In the genomic region with DNA sequence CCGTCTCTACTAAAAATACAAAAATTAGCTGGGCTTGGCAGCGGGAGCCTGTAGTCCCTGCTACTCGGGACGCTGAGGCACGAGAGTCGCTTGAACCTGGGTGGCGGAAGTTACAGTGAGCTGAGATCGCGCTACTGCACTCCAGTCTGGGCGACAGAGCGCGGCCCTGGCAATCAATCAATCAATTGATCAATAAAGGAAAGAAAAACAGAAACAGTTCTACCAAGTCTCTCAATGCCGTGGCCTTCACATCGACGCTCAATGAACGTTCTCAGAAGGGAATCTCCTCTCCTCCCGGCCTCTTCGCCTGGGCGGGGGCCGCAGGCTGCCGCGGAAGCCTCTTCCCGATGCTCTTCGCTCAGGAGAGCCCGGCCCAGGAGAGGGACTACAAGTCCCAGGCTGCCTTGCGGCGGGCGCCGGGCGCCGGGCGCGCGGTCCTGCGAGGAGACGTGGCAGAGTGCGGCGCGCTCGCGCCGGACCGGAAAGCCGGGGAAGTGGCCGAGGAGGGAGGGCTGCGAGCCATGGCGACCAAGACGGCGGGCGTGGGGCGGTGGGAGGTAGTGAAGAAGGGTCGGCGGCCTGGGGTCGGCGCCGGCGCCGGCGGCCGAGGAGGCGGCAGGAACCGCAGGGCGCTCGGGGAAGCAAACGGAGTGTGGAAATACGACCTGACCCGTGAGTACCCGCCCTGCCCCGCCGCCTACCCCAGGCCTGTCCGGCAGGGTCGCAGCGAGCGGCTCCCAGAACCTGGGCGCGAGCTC, we compare ENCODE assay signal across 1 cellular context.
TF ChIP-seq lines count a peak whose summit lies in the region.

A gene with protein sequence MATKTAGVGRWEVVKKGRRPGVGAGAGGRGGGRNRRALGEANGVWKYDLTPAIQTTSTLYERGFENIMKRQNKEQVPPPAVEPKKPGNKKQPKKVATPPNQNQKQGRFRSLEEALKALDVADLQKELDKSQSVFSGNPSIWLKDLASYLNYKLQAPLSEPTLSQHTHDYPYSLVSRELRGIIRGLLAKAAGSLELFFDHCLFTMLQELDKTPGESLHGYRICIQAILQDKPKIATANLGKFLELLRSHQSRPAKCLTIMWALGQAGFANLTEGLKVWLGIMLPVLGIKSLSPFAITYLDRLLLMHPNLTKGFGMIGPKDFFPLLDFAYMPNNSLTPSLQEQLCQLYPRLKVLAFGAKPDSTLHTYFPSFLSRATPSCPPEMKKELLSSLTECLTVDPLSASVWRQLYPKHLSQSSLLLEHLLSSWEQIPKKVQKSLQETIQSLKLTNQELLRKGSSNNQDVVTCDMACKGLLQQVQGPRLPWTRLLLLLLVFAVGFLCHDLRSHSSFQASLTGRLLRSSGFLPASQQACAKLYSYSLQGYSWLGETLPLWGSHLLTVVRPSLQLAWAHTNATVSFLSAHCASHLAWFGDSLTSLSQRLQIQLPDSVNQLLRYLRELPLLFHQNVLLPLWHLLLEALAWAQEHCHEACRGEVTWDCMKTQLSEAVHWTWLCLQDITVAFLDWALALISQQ (plus strand): TSS at position 471 of the 758 bp plus-strand sequence. CDS start 51 bp downstream, at position 522.

TF ChIP-seq in HepG2, 621 proteins besides CTCF, POLR2A, EP300 and RAD21 (continued from another document and continues in another):
- TF ChIP-seq, protein P1, sequence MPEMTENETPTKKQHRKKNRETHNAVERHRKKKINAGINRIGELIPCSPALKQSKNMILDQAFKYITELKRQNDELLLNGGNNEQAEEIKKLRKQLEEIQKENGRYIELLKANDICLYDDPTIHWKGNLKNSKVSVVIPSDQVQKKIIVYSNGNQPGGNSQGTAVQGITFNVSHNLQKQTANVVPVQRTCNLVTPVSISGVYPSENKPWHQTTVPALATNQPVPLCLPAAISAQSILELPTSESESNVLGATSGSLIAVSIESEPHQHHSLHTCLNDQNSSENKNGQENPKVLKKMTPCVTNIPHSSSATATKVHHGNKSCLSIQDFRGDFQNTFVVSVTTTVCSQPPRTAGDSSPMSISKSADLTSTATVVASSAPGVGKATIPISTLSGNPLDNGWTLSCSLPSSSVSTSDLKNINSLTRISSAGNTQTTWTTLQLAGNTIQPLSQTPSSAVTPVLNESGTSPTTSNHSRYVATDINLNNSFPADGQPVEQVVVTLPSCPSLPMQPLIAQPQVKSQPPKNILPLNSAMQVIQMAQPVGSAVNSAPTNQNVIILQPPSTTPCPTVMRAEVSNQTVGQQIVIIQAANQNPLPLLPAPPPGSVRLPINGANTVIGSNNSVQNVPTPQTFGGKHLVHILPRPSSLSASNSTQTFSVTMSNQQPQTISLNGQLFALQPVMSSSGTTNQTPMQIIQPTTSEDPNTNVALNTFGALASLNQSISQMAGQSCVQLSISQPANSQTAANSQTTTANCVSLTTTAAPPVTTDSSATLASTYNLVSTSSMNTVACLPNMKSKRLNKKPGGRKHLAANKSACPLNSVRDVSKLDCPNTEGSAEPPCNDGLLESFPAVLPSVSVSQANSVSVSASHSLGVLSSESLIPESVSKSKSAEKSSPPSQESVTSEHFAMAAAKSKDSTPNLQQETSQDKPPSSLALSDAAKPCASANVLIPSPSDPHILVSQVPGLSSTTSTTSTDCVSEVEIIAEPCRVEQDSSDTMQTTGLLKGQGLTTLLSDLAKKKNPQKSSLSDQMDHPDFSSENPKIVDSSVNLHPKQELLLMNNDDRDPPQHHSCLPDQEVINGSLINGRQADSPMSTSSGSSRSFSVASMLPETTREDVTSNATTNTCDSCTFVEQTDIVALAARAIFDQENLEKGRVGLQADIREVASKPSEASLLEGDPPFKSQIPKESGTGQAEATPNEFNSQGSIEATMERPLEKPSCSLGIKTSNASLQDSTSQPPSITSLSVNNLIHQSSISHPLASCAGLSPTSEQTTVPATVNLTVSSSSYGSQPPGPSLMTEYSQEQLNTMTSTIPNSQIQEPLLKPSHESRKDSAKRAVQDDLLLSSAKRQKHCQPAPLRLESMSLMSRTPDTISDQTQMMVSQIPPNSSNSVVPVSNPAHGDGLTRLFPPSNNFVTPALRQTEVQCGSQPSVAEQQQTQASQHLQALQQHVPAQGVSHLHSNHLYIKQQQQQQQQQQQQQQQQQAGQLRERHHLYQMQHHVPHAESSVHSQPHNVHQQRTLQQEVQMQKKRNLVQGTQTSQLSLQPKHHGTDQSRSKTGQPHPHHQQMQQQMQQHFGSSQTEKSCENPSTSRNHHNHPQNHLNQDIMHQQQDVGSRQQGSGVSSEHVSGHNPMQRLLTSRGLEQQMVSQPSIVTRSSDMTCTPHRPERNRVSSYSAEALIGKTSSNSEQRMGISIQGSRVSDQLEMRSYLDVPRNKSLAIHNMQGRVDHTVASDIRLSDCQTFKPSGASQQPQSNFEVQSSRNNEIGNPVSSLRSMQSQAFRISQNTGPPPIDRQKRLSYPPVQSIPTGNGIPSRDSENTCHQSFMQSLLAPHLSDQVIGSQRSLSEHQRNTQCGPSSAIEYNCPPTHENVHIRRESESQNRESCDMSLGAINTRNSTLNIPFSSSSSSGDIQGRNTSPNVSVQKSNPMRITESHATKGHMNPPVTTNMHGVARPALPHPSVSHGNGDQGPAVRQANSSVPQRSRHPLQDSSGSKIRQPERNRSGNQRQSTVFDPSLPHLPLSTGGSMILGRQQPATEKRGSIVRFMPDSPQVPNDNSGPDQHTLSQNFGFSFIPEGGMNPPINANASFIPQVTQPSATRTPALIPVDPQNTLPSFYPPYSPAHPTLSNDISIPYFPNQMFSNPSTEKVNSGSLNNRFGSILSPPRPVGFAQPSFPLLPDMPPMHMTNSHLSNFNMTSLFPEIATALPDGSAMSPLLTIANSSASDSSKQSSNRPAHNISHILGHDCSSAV (CRISPR knock-in tag; IDR thresholded peaks at IDR 0.05; ENCODE audit: borderline replicate concordance) = no peak
- TF ChIP-seq, protein P2, sequence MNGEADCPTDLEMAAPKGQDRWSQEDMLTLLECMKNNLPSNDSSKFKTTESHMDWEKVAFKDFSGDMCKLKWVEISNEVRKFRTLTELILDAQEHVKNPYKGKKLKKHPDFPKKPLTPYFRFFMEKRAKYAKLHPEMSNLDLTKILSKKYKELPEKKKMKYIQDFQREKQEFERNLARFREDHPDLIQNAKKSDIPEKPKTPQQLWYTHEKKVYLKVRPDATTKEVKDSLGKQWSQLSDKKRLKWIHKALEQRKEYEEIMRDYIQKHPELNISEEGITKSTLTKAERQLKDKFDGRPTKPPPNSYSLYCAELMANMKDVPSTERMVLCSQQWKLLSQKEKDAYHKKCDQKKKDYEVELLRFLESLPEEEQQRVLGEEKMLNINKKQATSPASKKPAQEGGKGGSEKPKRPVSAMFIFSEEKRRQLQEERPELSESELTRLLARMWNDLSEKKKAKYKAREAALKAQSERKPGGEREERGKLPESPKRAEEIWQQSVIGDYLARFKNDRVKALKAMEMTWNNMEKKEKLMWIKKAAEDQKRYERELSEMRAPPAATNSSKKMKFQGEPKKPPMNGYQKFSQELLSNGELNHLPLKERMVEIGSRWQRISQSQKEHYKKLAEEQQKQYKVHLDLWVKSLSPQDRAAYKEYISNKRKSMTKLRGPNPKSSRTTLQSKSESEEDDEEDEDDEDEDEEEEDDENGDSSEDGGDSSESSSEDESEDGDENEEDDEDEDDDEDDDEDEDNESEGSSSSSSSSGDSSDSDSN (CRISPR knock-in tag; IDR thresholded peaks at IDR 0.05) = peak; percentile 82
- peak; percentile 88; the same call in 1 of the 2 replicates for TF ChIP-seq ZSCAN20 (CRISPR knock-in tag; IDR thresholded peaks at IDR 0.05; ENCODE audit: borderline replicate concordance)
- TF ChIP-seq, protein P3, sequence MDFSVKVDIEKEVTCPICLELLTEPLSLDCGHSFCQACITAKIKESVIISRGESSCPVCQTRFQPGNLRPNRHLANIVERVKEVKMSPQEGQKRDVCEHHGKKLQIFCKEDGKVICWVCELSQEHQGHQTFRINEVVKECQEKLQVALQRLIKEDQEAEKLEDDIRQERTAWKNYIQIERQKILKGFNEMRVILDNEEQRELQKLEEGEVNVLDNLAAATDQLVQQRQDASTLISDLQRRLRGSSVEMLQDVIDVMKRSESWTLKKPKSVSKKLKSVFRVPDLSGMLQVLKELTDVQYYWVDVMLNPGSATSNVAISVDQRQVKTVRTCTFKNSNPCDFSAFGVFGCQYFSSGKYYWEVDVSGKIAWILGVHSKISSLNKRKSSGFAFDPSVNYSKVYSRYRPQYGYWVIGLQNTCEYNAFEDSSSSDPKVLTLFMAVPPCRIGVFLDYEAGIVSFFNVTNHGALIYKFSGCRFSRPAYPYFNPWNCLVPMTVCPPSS (IDR thresholded peaks at IDR 0.05) = no peak
- TF ChIP-seq SOX6 (IDR thresholded peaks at IDR 0.05) = no peak
- peak; percentile 48; the same call in 1 of the 2 replicates for TF ChIP-seq SOX6 (CRISPR knock-in tag; IDR thresholded peaks at IDR 0.05)
- TF ChIP-seq, protein P4, sequence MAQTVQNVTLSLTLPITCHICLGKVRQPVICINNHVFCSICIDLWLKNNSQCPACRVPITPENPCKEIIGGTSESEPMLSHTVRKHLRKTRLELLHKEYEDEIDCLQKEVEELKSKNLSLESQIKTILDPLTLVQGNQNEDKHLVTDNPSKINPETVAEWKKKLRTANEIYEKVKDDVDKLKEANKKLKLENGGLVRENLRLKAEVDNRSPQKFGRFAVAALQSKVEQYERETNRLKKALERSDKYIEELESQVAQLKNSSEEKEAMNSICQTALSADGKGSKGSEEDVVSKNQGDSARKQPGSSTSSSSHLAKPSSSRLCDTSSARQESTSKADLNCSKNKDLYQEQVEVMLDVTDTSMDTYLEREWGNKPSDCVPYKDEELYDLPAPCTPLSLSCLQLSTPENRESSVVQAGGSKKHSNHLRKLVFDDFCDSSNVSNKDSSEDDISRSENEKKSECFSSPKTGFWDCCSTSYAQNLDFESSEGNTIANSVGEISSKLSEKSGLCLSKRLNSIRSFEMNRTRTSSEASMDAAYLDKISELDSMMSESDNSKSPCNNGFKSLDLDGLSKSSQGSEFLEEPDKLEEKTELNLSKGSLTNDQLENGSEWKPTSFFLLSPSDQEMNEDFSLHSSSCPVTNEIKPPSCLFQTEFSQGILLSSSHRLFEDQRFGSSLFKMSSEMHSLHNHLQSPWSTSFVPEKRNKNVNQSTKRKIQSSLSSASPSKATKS (CRISPR knock-in tag; IDR thresholded peaks at IDR 0.05) = peak; percentile 43; the same call in 1 of the 2 replicates
- TF ChIP-seq SETDB1 (CRISPR knock-in tag; IDR thresholded peaks at IDR 0.05; ENCODE audit: borderline replicate concordance) = no peak
- TF ChIP-seq PLRG1 (conservative IDR thresholded peaks at IDR 0.05) = no peak
- no peak; the same call in 1 of the 2 replicates for TF ChIP-seq CCDC6 (CRISPR knock-in tag; IDR thresholded peaks at IDR 0.05)
- peak; percentile 81; the same call in 1 of the 2 replicates for TF ChIP-seq ZNF788 (CRISPR knock-in tag; IDR thresholded peaks at IDR 0.05; ENCODE audit: borderline replicate concordance)
- TF ChIP-seq MED8 (CRISPR knock-in tag; IDR thresholded peaks at IDR 0.05; ENCODE audit: insufficient replicate concordance) = no peak
- TF ChIP-seq, protein P5, sequence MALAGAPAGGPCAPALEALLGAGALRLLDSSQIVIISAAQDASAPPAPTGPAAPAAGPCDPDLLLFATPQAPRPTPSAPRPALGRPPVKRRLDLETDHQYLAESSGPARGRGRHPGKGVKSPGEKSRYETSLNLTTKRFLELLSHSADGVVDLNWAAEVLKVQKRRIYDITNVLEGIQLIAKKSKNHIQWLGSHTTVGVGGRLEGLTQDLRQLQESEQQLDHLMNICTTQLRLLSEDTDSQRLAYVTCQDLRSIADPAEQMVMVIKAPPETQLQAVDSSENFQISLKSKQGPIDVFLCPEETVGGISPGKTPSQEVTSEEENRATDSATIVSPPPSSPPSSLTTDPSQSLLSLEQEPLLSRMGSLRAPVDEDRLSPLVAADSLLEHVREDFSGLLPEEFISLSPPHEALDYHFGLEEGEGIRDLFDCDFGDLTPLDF (CRISPR knock-in tag; IDR thresholded peaks at IDR 0.05) = peak; percentile 96
- no peak for TF ChIP-seq ZNF382 (CRISPR knock-in tag; IDR thresholded peaks at IDR 0.05; ENCODE audit: borderline replicate concordance)
- no peak for TF ChIP-seq PTBP1 (IDR thresholded peaks at IDR 0.05; ENCODE audit: low read depth, low read length, poor library complexity, severe bottlenecking)
- TF ChIP-seq, protein P6, sequence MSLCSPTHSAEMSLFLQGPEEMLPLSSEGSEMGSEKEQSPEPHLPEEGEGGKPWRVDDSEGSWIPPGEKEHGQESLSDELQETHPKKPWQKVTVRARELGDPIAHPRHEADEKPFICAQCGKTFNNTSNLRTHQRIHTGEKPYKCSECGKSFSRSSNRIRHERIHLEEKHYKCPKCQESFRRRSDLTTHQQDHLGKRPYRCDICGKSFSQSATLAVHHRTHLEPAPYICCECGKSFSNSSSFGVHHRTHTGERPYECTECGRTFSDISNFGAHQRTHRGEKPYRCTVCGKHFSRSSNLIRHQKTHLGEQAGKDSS (CRISPR knock-in tag; IDR thresholded peaks at IDR 0.05; ENCODE audit: borderline replicate concordance, low read depth) = peak; percentile 60; the same call in 1 of the 2 replicates
- TF ChIP-seq, protein P7, sequence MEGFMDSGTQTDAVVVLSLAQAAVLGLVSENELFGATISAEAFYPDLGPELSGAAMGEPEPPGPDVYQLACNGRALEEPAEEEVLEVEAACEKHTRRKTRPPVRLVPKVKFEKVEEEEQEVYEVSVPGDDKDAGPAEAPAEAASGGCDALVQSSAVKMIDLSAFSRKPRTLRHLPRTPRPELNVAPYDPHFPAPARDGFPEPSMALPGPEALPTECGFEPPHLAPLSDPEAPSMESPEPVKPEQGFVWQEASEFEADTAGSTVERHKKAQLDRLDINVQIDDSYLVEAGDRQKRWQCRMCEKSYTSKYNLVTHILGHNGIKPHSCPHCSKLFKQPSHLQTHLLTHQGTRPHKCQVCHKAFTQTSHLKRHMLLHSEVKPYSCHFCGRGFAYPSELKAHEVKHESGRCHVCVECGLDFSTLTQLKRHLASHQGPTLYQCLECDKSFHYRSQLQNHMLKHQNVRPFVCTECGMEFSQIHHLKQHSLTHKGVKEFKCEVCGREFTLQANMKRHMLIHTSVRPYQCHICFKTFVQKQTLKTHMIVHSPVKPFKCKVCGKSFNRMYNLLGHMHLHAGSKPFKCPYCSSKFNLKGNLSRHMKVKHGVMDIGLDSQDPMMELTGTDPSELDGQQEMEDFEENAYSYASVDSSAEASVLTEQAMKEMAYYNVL (CRISPR knock-in tag; IDR thresholded peaks at IDR 0.05; ENCODE audit: borderline replicate concordance) = peak; percentile 50; the same call in 1 of the 2 replicates
- no peak for TF ChIP-seq PHB2 (IDR thresholded peaks at IDR 0.05; ENCODE audit: partially characterized antibody)
- TF ChIP-seq, protein P8, sequence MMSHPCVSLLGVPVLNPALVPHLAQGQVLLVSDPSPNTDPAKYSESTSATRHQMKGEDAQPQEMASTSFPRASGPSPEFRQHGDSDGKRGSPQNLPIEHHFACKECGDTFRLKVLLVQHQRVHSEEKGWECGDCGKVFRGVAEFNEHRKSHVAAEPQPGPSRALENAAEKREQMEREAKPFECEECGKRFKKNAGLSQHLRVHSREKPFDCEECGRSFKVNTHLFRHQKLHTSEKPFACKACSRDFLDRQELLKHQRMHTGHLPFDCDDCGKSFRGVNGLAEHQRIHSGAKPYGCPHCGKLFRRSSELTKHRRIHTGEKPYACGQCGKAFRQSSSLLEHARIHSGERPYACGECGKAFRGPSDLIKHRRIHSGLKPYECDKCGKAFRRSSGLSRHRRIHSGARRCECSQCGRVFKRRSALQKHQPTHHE (CRISPR knock-in tag; IDR thresholded peaks at IDR 0.05; ENCODE audit: borderline replicate concordance) = 0 out of 2 replicates have a peak, but pooled peaks have one; percentile 59
- no peak for TF ChIP-seq MIER3 (CRISPR knock-in tag; IDR thresholded peaks at IDR 0.05; ENCODE audit: borderline replicate concordance)
- peak; percentile 22; the same call in 1 of the 2 replicates for TF ChIP-seq BCL6 (CRISPR knock-in tag; IDR thresholded peaks at IDR 0.05)
- peak; percentile 48; the same call in 1 of the 2 replicates for TF ChIP-seq GTF3A (CRISPR knock-in tag; conservative IDR thresholded peaks at IDR 0.05)
- peak; percentile 93 for TF ChIP-seq PHF8 (CRISPR knock-in tag; IDR thresholded peaks at IDR 0.05)
